Comparison of ENCODE assay signal across 8 cellular contexts in the genomic region with DNA sequence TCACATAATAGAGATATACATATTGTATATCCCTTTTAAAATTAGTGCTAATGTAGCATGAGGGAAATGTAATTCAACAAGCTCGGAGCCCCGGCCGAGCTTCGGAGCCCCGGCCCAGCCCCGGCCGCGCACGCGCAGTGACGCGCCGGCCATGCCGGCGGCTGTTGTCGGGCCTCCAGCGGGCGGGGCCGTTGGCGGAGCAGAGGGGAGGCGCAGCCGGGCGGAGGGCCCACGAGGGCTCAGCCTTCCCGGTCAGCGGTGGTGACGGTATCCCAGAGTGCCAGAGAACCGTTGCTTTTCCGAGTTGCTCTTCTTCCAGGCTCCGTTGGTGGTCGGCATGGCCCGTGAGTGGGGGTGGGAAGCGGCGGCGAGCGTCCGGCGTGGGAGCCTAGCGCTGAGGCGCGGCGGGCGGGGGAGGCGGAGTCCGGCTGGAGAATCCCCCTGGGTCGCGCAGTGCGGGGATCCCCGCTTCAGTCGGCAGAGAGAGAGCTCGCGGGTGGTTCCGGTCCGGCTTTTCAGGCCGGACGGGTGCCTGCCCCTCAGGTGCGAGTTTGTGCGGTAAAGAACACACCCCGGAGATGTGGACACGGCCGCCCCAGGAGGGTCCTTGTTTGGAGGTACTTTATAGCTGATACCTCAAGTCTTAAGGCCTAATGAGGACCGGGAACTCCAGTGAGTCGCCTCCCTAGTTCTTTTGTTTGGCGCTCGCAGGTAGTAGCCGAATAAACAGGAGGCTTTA. TPM values are rescaled to one million over a fixed set of nuclear protein-coding genes. Genes with fewer than 3 reads are reported as not detected.
DNase-seq lines count a peak whose midpoint lies in the region; ATAC-seq and TF ChIP-seq lines count a peak whose summit lies in the region.
"Not testable (repeated sequence)": the region's sequence is repeated elsewhere in the genome, so short reads cannot be mapped to it uniquely, and the experiment has no call there.

A gene (plus strand): TSS at position 137 of the 739 bp plus-strand sequence. CDS start 201 bp downstream, at position 338.

- POLR2A ChIA-PET in A673 (lab: Charles Lee; ENCODE audit: low non-redundant PET) = not testable (repeated sequence)

- CTCF ChIA-PET in A673 (lab: Charles Lee) = not testable (repeated sequence)

- intact Hi-C loops in A673 (cut with micrococcal nuclease; ENCODE audit: unreplicated experiment); heart right ventricle (cut with DNase I): not testable (repeated sequence)

- not testable (repeated sequence) for H3K36me3 ChIP-seq in A673 (ENCODE audit: insufficient read depth, low read length, poor library complexity, severe bottlenecking); heart right ventricle

- not testable (repeated sequence) for H3K27me3 ChIP-seq in A673 (replicated peaks; ENCODE audit: insufficient read depth, low read depth, low read length, poor library complexity); heart right ventricle

- WGBS in heart right ventricle, 2 donors = no CpG with 5 or more reads among the region's 66 CpGs

- H3K36me3 Mint-ChIP-seq in activated T-cell treated with anti-CD3 and anti-CD28 coated beads, Interleukin-2, amount 50 U/mL, for 72 hours (ENCODE audit: insufficient read depth in 2 of 2) = not testable (repeated sequence)

- DNase-seq in A673 (ENCODE audit: low spot score); activated T-cell treated with anti-CD3 and anti-CD28 coated beads, Interleukin-2, amount 50 U/mL, for 72 hours; heart right ventricle; omental fat pad (ENCODE audit: low spot score): not testable (repeated sequence)

- H3K27ac Mint-ChIP-seq in activated T-cell treated with anti-CD3 and anti-CD28 coated beads, Interleukin-2, amount 50 U/mL, for 72 hours = not testable (repeated sequence)

- H3K4me1 ChIP-seq in A673 (ENCODE audit: insufficient read depth, low read length, poor library complexity, severe bottlenecking); heart right ventricle: not testable (repeated sequence)

- BruUV-seq in A673 (replicated peaks; lab: Mats Ljungman, UMichigan) = TSS peak; percentile 62

- not testable (repeated sequence) for H3K27ac ChIP-seq in A673 (ENCODE audit: low read depth, low read length, poor library complexity, severe bottlenecking); heart right ventricle

- H3K4me3 Mint-ChIP-seq in activated T-cell treated with anti-CD3 and anti-CD28 coated beads, Interleukin-2, amount 50 U/mL, for 72 hours = not testable (repeated sequence)

- ATAC-seq in GM18909 (IDR thresholded peaks at IDR 0.05; ENCODE audit: poor library complexity, unreplicated experiment) (peak; percentile 89), GM21619 (IDR thresholded peaks at IDR 0.05; ENCODE audit: unreplicated experiment) (peak; percentile 85), HG02970 (IDR thresholded peaks at IDR 0.05; ENCODE audit: low FRiP score, unreplicated experiment) (peak; percentile 93), HG03469 (IDR thresholded peaks at IDR 0.05; ENCODE audit: unreplicated experiment) (peak; percentile 65), heart right ventricle (peak; percentile 98 to 99 (median 98)), omental fat pad (ENCODE audit: low FRiP score) (peak; percentile 98)
- ATAC-seq in activated T-cell treated with anti-CD3 and anti-CD28 coated beads, Interleukin-2, amount 50 U/mL, for 72 hours (replicated peaks in 1 of 2) = peak; percentile 94 to 95

- TF ChIP-seq CTCF in A673 (conservative IDR thresholded peaks at IDR 0.05; ENCODE audit: low read depth, low read length); heart right ventricle (IDR thresholded peaks at IDR 0.05); omental fat pad (IDR thresholded peaks at IDR 0.05): not testable (repeated sequence)

- H3K9me3 ChIP-seq in A673 (ENCODE audit: low read depth, low read length, poor library complexity, severe bottlenecking); heart right ventricle: not testable (repeated sequence)

- H3K9me3 Mint-ChIP-seq in activated T-cell treated with anti-CD3 and anti-CD28 coated beads, Interleukin-2, amount 50 U/mL, for 72 hours = not testable (repeated sequence)

- H3K27me3 Mint-ChIP-seq in activated T-cell treated with anti-CD3 and anti-CD28 coated beads, Interleukin-2, amount 50 U/mL, for 72 hours (ENCODE audit: low read depth) = not testable (repeated sequence)

- H3K4me1 Mint-ChIP-seq in activated T-cell treated with anti-CD3 and anti-CD28 coated beads, Interleukin-2, amount 50 U/mL, for 72 hours (ENCODE audit: low read depth) = not testable (repeated sequence)

- not testable (repeated sequence) for H3K4me3 ChIP-seq in A673 (ENCODE audit: low read depth, low read length, poor library complexity, severe bottlenecking); heart right ventricle

RNA-seq across cellular contexts. Expression of the gene that starts here (rescaled TPM):
- 15.1 and 23.3 TPM in 2 replicates for total RNA-seq in A673 (2021)
- 10 to 100 TPM; 14.1 to 21.5 TPM for total RNA-seq in activated T-cell treated with anti-CD3 and anti-CD28 coated beads, Interleukin-2, amount 50 U/mL, for 72 hours
- 1 to 10 TPM in 7 of 10 donors, under 1 TPM in 3; 0.66 to 7.1 (median 2.7) TPM for total RNA-seq in heart right ventricle
- 1 to 10 TPM; 1.2 to 6.9 TPM for polyA plus RNA-seq in heart right ventricle
- 10 to 100 TPM in 1 of 4 donors, 1 to 10 TPM in 3; 2.9 to 29.0 (median 6.8) TPM for total RNA-seq in omental fat pad
